ENCODE assay signal across 8 cellular contexts in genomic region chrX:39402158-39402557, GRCh38.
"Had no signal": no experiment of that assay in that cellular context is flagged by ENCODE, and none has a peak within 500 bp of the region (broad histone marks: within the 10 kb centered on the region; RNA-seq: fewer than 3 reads in every experiment).

No MANE protein-coding gene starts in this region.

- DNase-seq: H9, HCEC 1CT, HFFc6, IMR-90, KG1 had no signal

- H3K4me3 ChIP-seq: GM23338, K562 had no signal

- H3K27ac ChIP-seq: HL-60 had no signal
